Comparison of ENCODE assay signal across 8 cellular contexts in genomic region chr3:53196575-53197407, GRCh38. TPM values are rescaled to one million over a fixed set of nuclear protein-coding genes. Genes with fewer than 3 reads are reported as not detected.
DNase-seq lines count a peak whose midpoint lies in the region; ATAC-seq, FAIRE-seq and TF ChIP-seq lines count a peak whose summit lies in the region.

No MANE protein-coding gene starts in this region.

- H3K4me1 ChIP-seq in endothelial cell of umbilical vein (ENCODE audit: control insufficient read depth, extremely low read depth, insufficient read depth, low read length) = peaks cover 11% of the 10 kb centered on the region
- H3K4me1 ChIP-seq in vagina = peaks cover 23% of the 10 kb centered on the region

- no peak overlapping the region for H3K27ac ChIP-seq in endothelial cell of umbilical vein (ENCODE audit: insufficient read depth, low read depth, low read length)
- H3K27ac ChIP-seq in vagina = no peak overlapping the region

- no peaks in the 10 kb centered on the region for H3K9me3 ChIP-seq in endothelial cell of umbilical vein (replicated peaks; ENCODE audit: control insufficient read depth, insufficient read depth, low read length)
- H3K9me3 ChIP-seq in vagina = no peaks in the 10 kb centered on the region

- no TSS peak for BruUV-seq in endothelial cell of umbilical vein (replicated peaks; lab: Mats Ljungman, UMichigan)

- TF ChIP-seq CTCF in endothelial cell of umbilical vein (IDR thresholded peaks at IDR 0.05; ENCODE audit: extremely low read depth in 1 of 2, insufficient read depth in 1 of 2, low read depth in 1 of 2, low read length in 2 of 2) (no peak), vagina (IDR thresholded peaks at IDR 0.05) (no peak)

- POLR2A ChIA-PET in T-cell (lab: Charles Lee) = interaction anchor here in 1 of 2 donors (0.6 kb wide), 1 partner anchor 12 kb away, joined by 3 read pairs; no protein-coding TSS in a partner anchor
- POLR2A ChIA-PET in endothelial cell of umbilical vein (lab: Charles Lee) = interaction anchor here (0.6 kb wide), 2 partner anchors 93 to 521 kb away, joined by 3 to 10 read pairs; no protein-coding TSS in a partner anchor

- H3K79me2 ChIP-seq in endothelial cell of umbilical vein (ENCODE audit: control insufficient read depth, insufficient read depth, low read length) = no peaks in the 10 kb centered on the region

- H3K9ac ChIP-seq in endothelial cell of umbilical vein (replicated peaks; ENCODE audit: extremely low read depth, insufficient read depth, low read length) = no peak overlapping the region

- DNase-seq in CMK (ENCODE audit: low read depth) = peak; percentile 85
- DNase-seq in T-cell = peak in 22 of 34 experiments; percentile 9 to 53 (median 22)
- peak; percentile 23 for DNase-seq in endothelial cell of umbilical vein (ENCODE audit: low read depth, low spot score)
- peak; percentile 8 to 39 for DNase-seq in stimulated activated CD8-positive, alpha-beta memory T cell treated with anti-CD3 and anti-CD28 coated beads, Interleukin-2, amount 100 ng/mL, for 48 hours (ENCODE audit: low read depth in 2 of 2)
- no peak for DNase-seq in NCI-H146 treated with DMSO at 0.1 percent for 48 hours (lab: John Stamatoyannopoulos, UW; ENCODE audit: unreplicated experiment)
- DNase-seq in vagina (ENCODE audit: extremely low spot score in 2 of 2) = no peak

- no peak for FAIRE-seq in endothelial cell of umbilical vein (lab: Jason Lieb, UNC)

- no peaks in the 10 kb centered on the region for H4K20me1 ChIP-seq in endothelial cell of umbilical vein (replicated peaks; ENCODE audit: control insufficient read depth, extremely low read depth, insufficient read depth, low read length)

- H3K4me2 ChIP-seq in endothelial cell of umbilical vein (ENCODE audit: insufficient read depth, low read length) = no peak overlapping the region

- intact Hi-C loops in endothelial cell of umbilical vein (cut with micrococcal nuclease) = loop anchor here (1.0 kb wide), 2 partner anchors 62 to 82 kb away; no protein-coding TSS in a partner anchor
- intact Hi-C loops in vagina (cut with DNase I) = loop anchor here (2.0 kb wide), 1 partner anchor 82 kb away; no protein-coding TSS in a partner anchor

- H2AFZ ChIP-seq in endothelial cell of umbilical vein (ENCODE audit: low read depth, low read length) = peak overlapping the region; percentile 60

- H3K27ac Mint-ChIP-seq in T-cell = no peak overlapping the region

- H3K36me3 Mint-ChIP-seq in T-cell = peaks cover 8% of the 10 kb centered on the region

- no peaks in the 10 kb centered on the region for H3K9me3 Mint-ChIP-seq in T-cell

- TF ChIP-seq POLR2A in endothelial cell of umbilical vein (IDR thresholded peaks at IDR 0.05; ENCODE audit: low read depth, low read length) (no peak), vagina (IDR thresholded peaks at IDR 0.05) (no peak)

- H3K4me1 Mint-ChIP-seq in T-cell = peaks cover 4 to 8% (median 7%) of the 10 kb centered on the region in 3 donors

- dilution Hi-C loops in endothelial cell of umbilical vein (cut with MboI; ENCODE audit: extremely low pct_ligation_motif_present, low sequenced_read_pairs) = no loop called here

- CTCF ChIA-PET in T-cell (lab: Charles Lee) = interaction anchor here (0.7 to 4.2 kb wide), 9 partner anchors 36 to 86 kb away, joined by 3 to 40 read pairs (median 4); partner anchors contain the start of gene PRKCD (in 1 of the 2)
- CTCF ChIA-PET in endothelial cell of umbilical vein (lab: Charles Lee) = interaction anchor here (0.6 to 8.2 kb wide), 19 partner anchors 8 to 93 kb away, joined by 3 to 199 read pairs (median 5); partner anchors contain the start of gene PRKCD

- no peaks in the 10 kb centered on the region for H3K27me3 Mint-ChIP-seq in T-cell

- no peak overlapping the region for H3K4me3 Mint-ChIP-seq in T-cell

- H3K4me3 ChIP-seq in endothelial cell of umbilical vein (replicated peaks in 1 of 3; ENCODE audit: insufficient read depth in 1 of 3, low read depth in 1 of 3, low read length in 3 of 3) = no peak overlapping the region
- H3K4me3 ChIP-seq in vagina = no peak overlapping the region

- H3K9me1 ChIP-seq in endothelial cell of umbilical vein (replicated peaks; ENCODE audit: control insufficient read depth, extremely low read depth, insufficient read depth, low read length) = no peaks in the 10 kb centered on the region

- H3K36me3 ChIP-seq in endothelial cell of umbilical vein (ENCODE audit: control insufficient read depth in 2 of 2, extremely low read depth in 1 of 2, insufficient read depth in 2 of 2, low read length in 2 of 2) = no peaks in the 10 kb centered on the region
- H3K36me3 ChIP-seq in vagina = no peaks in the 10 kb centered on the region

- ATAC-seq in HG02798 (IDR thresholded peaks at IDR 0.05; ENCODE audit: poor library complexity, unreplicated experiment) (peak; percentile 40), T-cell (replicated peaks in 1 of 4) (no peak), GM18907 (IDR thresholded peaks at IDR 0.05; ENCODE audit: unreplicated experiment) (no peak)

- H3K27me3 ChIP-seq in endothelial cell of umbilical vein (ENCODE audit: control insufficient read depth in 2 of 2, insufficient read depth in 2 of 2, low read length in 2 of 2) (no peaks in the 10 kb centered on the region), vagina (no peaks in the 10 kb centered on the region)

TF ChIP-seq in endothelial cell of umbilical vein, 7 proteins besides CTCF, POLR2A, EP300 and RAD21:
- TF ChIP-seq MAX (IDR thresholded peaks at IDR 0.05; ENCODE audit: insufficient read depth, insufficient read length) (no peak), POLR2AphosphoS5 (IDR thresholded peaks at IDR 0.05; ENCODE audit: insufficient read depth, low read depth, low read length) (no peak), GATA2 (IDR thresholded peaks at IDR 0.05; ENCODE audit: insufficient read depth, insufficient read length, low read depth, low read length) (no peak), EZH2 (IDR thresholded peaks at IDR 0.05; ENCODE audit: borderline replicate concordance, low read depth, low read length, severe bottlenecking) (no peak), FOS (IDR thresholded peaks at IDR 0.05; ENCODE audit: borderline replicate concordance, insufficient read depth, low read length) (no peak)

RNA-seq across cellular contexts. Expression of gene PRKCD, which starts 35.8 kb away (rescaled TPM):
- total RNA-seq in T-cell (10 to 100 TPM; 15.3 to 23.3 (median 19.2) TPM), endothelial cell of umbilical vein (15.5 and 17.5 TPM in 2 replicates), vagina (32.2 TPM)
- 16.4 and 19.0 TPM in 2 replicates for polyA plus RNA-seq in endothelial cell of umbilical vein
- polyA plus RNA-seq in endothelial cell of umbilical vein (2011; cell fraction: cytosol; rRNA removed) = 18.3 and 20.3 TPM in 2 replicates
- polyA plus RNA-seq in endothelial cell of umbilical vein (2011; cell fraction: nucleus; rRNA removed) = 33.3 and 33.5 TPM in 2 replicates
- polyA plus RNA-seq in endothelial cell of umbilical vein (2012) = 17.4 and 20.6 TPM in 2 replicates
- polyA minus RNA-seq in endothelial cell of umbilical vein = 18.7 and 19.7 TPM in 2 replicates
- polyA minus RNA-seq in endothelial cell of umbilical vein (2011; cell fraction: cytosol; rRNA and poly(A)+ RNA removed) = 12.4 TPM
- 5.4 and 11.8 TPM in 2 replicates for polyA minus RNA-seq in endothelial cell of umbilical vein (2011; cell fraction: nucleus; rRNA and poly(A)+ RNA removed)

RNA-seq across cellular contexts. Expression of gene TKT, which starts 59.0 kb away (rescaled TPM):
- total RNA-seq in T-cell (100 to 1,000 TPM in 4 of 5 donors, 10 to 100 TPM in 1; 98.2 to 139 (median 118) TPM), endothelial cell of umbilical vein (510 and 586 TPM in 2 replicates), vagina (423 TPM)
- 287 and 288 TPM in 2 replicates for polyA plus RNA-seq in endothelial cell of umbilical vein
- polyA plus RNA-seq in endothelial cell of umbilical vein (2011; cell fraction: cytosol; rRNA removed) = 268 and 345 TPM in 2 replicates
- 184 and 232 TPM in 2 replicates for polyA plus RNA-seq in endothelial cell of umbilical vein (2011; cell fraction: nucleus; rRNA removed)
- polyA plus RNA-seq in endothelial cell of umbilical vein (2012) = 369 and 460 TPM in 2 replicates
- polyA minus RNA-seq in endothelial cell of umbilical vein = 228 and 298 TPM in 2 replicates
- polyA minus RNA-seq in endothelial cell of umbilical vein (2011; cell fraction: cytosol; rRNA and poly(A)+ RNA removed) = 446 TPM
- 75.3 and 101 TPM in 2 replicates for polyA minus RNA-seq in endothelial cell of umbilical vein (2011; cell fraction: nucleus; rRNA and poly(A)+ RNA removed)

Comparison
In these comparisons a context has a peak if more than half of its experiments do, and no peak if none do; other contexts are left out.
1. DNase-seq: peak in CMK (single experiment), T-cell (22 of 34), endothelial cell of umbilical vein (single experiment) and stimulated activated CD8-positive, alpha-beta memory T cell treated with anti-CD3 and anti-CD28 coated beads, Interleukin-2, amount 100 ng/mL, for 48 hours (2 of 2); none in NCI-H146 treated with DMSO at 0.1 percent for 48 hours (single experiment) and vagina (0 of 2).